In the genomic region with DNA sequence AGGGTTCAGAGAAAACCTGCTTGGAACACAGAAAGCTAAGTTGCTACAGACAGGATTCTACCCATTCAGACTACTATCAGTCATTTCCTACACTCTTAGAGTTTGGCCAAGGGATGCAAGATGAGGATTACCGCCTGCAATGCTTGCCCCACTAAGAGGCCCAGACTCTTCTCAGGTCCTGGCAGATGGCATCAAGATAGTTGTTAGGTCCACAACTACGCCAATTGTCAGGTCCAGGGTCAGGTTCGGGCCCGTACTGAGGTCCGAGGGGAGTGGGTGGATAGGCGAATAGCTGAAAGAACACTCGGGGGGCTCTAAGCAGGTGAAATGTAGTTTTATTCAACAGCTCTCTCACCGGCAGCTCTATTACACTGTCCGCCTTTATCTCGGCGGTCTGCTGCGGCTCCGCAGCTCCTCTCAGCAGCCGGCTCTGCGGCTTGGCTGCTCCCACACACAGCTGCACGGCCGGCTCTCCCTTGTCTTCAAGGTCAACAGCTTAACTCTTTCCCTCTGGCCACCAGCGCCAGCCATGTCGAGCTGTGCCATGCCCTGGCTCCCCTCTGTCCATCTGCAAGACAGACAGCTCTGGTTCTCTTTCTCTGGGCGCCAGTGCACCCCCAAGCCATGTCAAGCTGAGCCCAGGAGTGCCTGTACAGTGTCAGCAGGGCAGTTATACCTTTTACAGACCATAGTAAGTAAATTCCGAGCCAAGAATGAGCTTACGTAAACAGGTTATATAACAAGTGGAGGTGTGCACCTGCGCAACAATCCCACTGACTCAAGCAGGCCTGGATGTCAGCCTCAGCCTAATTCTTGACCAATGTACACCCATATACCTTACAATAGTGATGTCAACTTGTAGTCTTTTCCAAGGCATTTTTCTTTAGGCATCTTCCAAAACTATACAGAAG, we compare ENCODE assay signal across 1 cellular context.
TF ChIP-seq lines count a peak whose summit lies in the region.

No MANE protein-coding gene starts in this region.

TF ChIP-seq in HEK293T, 16 proteins besides CTCF, POLR2A, EP300 and RAD21:
- TF ChIP-seq FOXA1 (IDR thresholded peaks at IDR 0.05) (no peak), ARNT (IDR thresholded peaks at IDR 0.05) (no peak), NFRKB (IDR thresholded peaks at IDR 0.05) (no peak), FOXK2 (IDR thresholded peaks at IDR 0.05) (no peak), LEF1 (IDR thresholded peaks at IDR 0.05; ENCODE audit: borderline replicate concordance) (no peak), TARDBP (IDR thresholded peaks at IDR 0.05) (no peak), L3MBTL2 (conservative IDR thresholded peaks at IDR 0.05) (no peak), PKNOX1 (IDR thresholded peaks at IDR 0.05) (no peak), BHLHE40 (IDR thresholded peaks at IDR 0.05; ENCODE audit: borderline replicate concordance) (no peak), CTBP1 (IDR thresholded peaks at IDR 0.05; ENCODE audit: borderline replicate concordance) (no peak), ELF4 (IDR thresholded peaks at IDR 0.05) (no peak), HDGF (IDR thresholded peaks at IDR 0.05; ENCODE audit: borderline replicate concordance) (no peak), SUZ12 (IDR thresholded peaks at IDR 0.05) (no peak), SP1 (IDR thresholded peaks at IDR 0.05) (no peak), ZNF384 (IDR thresholded peaks at IDR 0.05) (no peak)
